8 cellular contexts compared by ENCODE assay signal in genomic region chr2:37414470-37414949, GRCh38.
DNase-seq lines count a peak whose midpoint lies in the region; ATAC-seq and TF ChIP-seq lines count a peak whose summit lies in the region.

No MANE protein-coding gene starts in this region.

- TF ChIP-seq CTCF in activated B cell treated with CpG ODN at 0.5 μM for 24 hours (IDR thresholded peaks at IDR 0.05), result peak; percentile 60
- peak; percentile 64 to 93 (median 86) for TF ChIP-seq CTCF in heart left ventricle (IDR thresholded peaks at IDR 0.05)

- 11 to 17% (median 15%) methylated on average over 8 of the region's 8 CpGs for WGBS in heart left ventricle, 4 donors

- H3K9me3 Mint-ChIP-seq in activated B cell treated with CpG ODN at 0.5 μM for 24 hours, result no peaks in the 10 kb centered on the region

- no peaks in the 10 kb centered on the region for H3K27me3 Mint-ChIP-seq in activated B cell treated with CpG ODN at 0.5 μM for 24 hours

- no peak overlapping the region for H3K4me3 ChIP-seq in H7 (ENCODE audit: insufficient read depth, low read depth, low read length)
- peak overlapping the region in 3 of 12 donors; percentile 2 to 25 (median 12) for H3K4me3 ChIP-seq in heart left ventricle
- no peak overlapping the region for H3K4me3 ChIP-seq in rectal smooth muscle tissue (ENCODE audit: low read length)

- no peak overlapping the region for H3K9ac ChIP-seq in rectal smooth muscle tissue (ENCODE audit: low read length)

- H3K27ac ChIP-seq in heart left ventricle (peak overlapping the region in 11 of 12 donors; percentile 5 to 66 (median 39)), rectal smooth muscle tissue (ENCODE audit: low read depth, low read length) (peak overlapping the region; percentile 59)

- no peaks in the 10 kb centered on the region for H3K27me3 ChIP-seq in H7 (ENCODE audit: control insufficient read depth, insufficient read depth, low read length)
- H3K27me3 ChIP-seq in heart left ventricle, result no peaks in the 10 kb centered on the region
- no peaks in the 10 kb centered on the region for H3K27me3 ChIP-seq in rectal smooth muscle tissue (ENCODE audit: control insufficient read depth, insufficient read depth, low read length)

- CTCF ChIA-PET in activated B cell treated with CpG ODN at 0.5 μM for 24 hours (lab: Charles Lee), result interaction anchor here (0.6 to 9.0 kb wide), 36 partner anchors 9 to 860 kb away, joined by 3 to 289 read pairs (median 5); partner anchors contain the start of gene CDC42EP3

- POLR2A ChIA-PET in activated B cell treated with CpG ODN at 0.5 μM for 24 hours (lab: Charles Lee), result interaction anchor here (0.6 to 2.7 kb wide), 11 partner anchors 24 to 434 kb away, joined by 3 to 17 read pairs (median 4); partner anchors contain the start of gene CDC42EP3

- ATAC-seq in activated B cell treated with CpG ODN at 0.5 μM for 24 hours (ENCODE audit: low read depth) (peak; percentile 61), heart left ventricle (peak; percentile 72 to 88 (median 79))

- no peak for TF ChIP-seq POLR2A in heart left ventricle (IDR thresholded peaks at IDR 0.05)

- intact Hi-C loops in activated B cell treated with CpG ODN at 0.5 μM for 24 hours (cut with micrococcal nuclease) (loop anchor here (1.0 to 5.0 kb wide), 7 partner anchors 18 to 858 kb away; no protein-coding TSS in a partner anchor), heart left ventricle (cut with DNase I) (loop anchor here (1.0 to 10.0 kb wide), 14 partner anchors 120 to 463 kb away; partner anchors contain the start of gene CDC42EP3 (in 2 of the 10))

- no peaks in the 10 kb centered on the region for H3K9me3 ChIP-seq in heart left ventricle

- peaks cover 0 to 21% (median 9%) of the 10 kb centered on the region in 12 donors for H3K4me1 ChIP-seq in heart left ventricle
- H3K4me1 ChIP-seq in rectal smooth muscle tissue (ENCODE audit: control insufficient read depth, insufficient read depth, low read length), result peaks cover 13% of the 10 kb centered on the region

- no peaks in the 10 kb centered on the region for H3K36me3 Mint-ChIP-seq in activated B cell treated with CpG ODN at 0.5 μM for 24 hours (ENCODE audit: low read depth)

- peaks cover 6% of the 10 kb centered on the region for H3K4me1 Mint-ChIP-seq in activated B cell treated with CpG ODN at 0.5 μM for 24 hours

- no peak overlapping the region for H3K4me3 Mint-ChIP-seq in activated B cell treated with CpG ODN at 0.5 μM for 24 hours

- H3K36me3 ChIP-seq in H7 (replicated peaks; ENCODE audit: control insufficient read depth, insufficient read depth, low read length) (no peaks in the 10 kb centered on the region), heart left ventricle (no peaks in the 10 kb centered on the region), rectal smooth muscle tissue (ENCODE audit: control insufficient read depth, insufficient read depth, low read length) (no peaks in the 10 kb centered on the region)

- no peak overlapping the region for H3K27ac Mint-ChIP-seq in activated B cell treated with CpG ODN at 0.5 μM for 24 hours

- DNase-seq in DMS153 treated with DMSO at 0.1 percent for 48 hours (lab: John Stamatoyannopoulos, UW; ENCODE audit: unreplicated experiment) (peak; percentile 69), H7 (peak; percentile 48), NCI-H2196 treated with DMSO at 0.1 percent for 48 hours (lab: John Stamatoyannopoulos, UW; ENCODE audit: unreplicated experiment) (peak; percentile 53), activated B cell treated with CpG ODN at 0.5 μM for 24 hours (no peak), heart left ventricle (no peak)
- DNase-seq in stimulated activated CD8-positive, alpha-beta memory T cell treated with anti-CD3 and anti-CD28 coated beads, Interleukin-4, amount 100 ng/mL, for 48 hours, result no peak
- no peak for DNase-seq in activated naive CD4-positive, alpha-beta T cell treated with anti-CD3 and anti-CD28 coated beads, Interleukin-2, amount 50 U/mL, for 16 hours

Comparison
In these comparisons a context has a peak if more than half of its experiments do, and no peak if none do; other contexts are left out.
1. DNase-seq: peak in DMS153 treated with DMSO at 0.1 percent for 48 hours (single experiment), H7 (single experiment) and NCI-H2196 treated with DMSO at 0.1 percent for 48 hours (single experiment); none in activated B cell treated with CpG ODN at 0.5 μM for 24 hours (single experiment), heart left ventricle (0 of 5), stimulated activated CD8-positive, alpha-beta memory T cell treated with anti-CD3 and anti-CD28 coated beads, Interleukin-4, amount 100 ng/mL, for 48 hours (single experiment) and activated naive CD4-positive, alpha-beta T cell treated with anti-CD3 and anti-CD28 coated beads, Interleukin-2, amount 50 U/mL, for 16 hours (single experiment).